Comparison of ENCODE assay signal across 25 cellular contexts in genomic region chr22:50694766-50695420, GRCh38. TPM values are rescaled to one million over a fixed set of nuclear protein-coding genes. Genes with fewer than 3 reads are reported as not detected.
DNase-seq lines count a peak whose midpoint lies in the region; ATAC-seq, FAIRE-seq and TF ChIP-seq lines count a peak whose summit lies in the region.
"Had no signal": no experiment of that assay in that cellular context is flagged by ENCODE, and none has a peak within 500 bp of the region (broad histone marks: within the 10 kb centered on the region; RNA-seq: fewer than 3 reads in every experiment).

No MANE protein-coding gene starts in this region.

- no peak for TF ChIP-seq CTCF in Peyer's patch (IDR thresholded peaks at IDR 0.05)
- no peak for TF ChIP-seq CTCF in bronchial epithelial cell (IDR thresholded peaks at IDR 0.05; ENCODE audit: insufficient read depth, low read length, severe bottlenecking)
- TF ChIP-seq CTCF in omental fat pad (IDR thresholded peaks at IDR 0.05), result no peak

- no peak for TF ChIP-seq POLR2A in Peyer's patch (IDR thresholded peaks at IDR 0.05)

- no peak overlapping the region for H3K4me3 ChIP-seq in Peyer's patch
- H3K4me3 ChIP-seq in bronchial epithelial cell (ENCODE audit: low read depth, low read length), result no peak overlapping the region
- H3K4me3 ChIP-seq: HAP-1, thoracic aorta had no signal

- ATAC-seq in left ventricle myocardium superior (no peak), omental fat pad (ENCODE audit: low FRiP score) (no peak), GM21825 (IDR thresholded peaks at IDR 0.05; ENCODE audit: unreplicated experiment) (no peak)
- ATAC-seq: activated CD4-positive, CD25-positive, alpha-beta regulatory T cell treated with anti-CD3 and anti-CD28 coated beads, Interleukin-2, amount 50 U/mL, for 24 hours; heart right ventricle had no signal

- peak; percentile 55 for FAIRE-seq in bronchial epithelial cell (lab: Jason Lieb, UNC)

- H3K27me3 ChIP-seq in Peyer's patch, result no peaks in the 10 kb centered on the region
- H3K27me3 ChIP-seq in bronchial epithelial cell (ENCODE audit: control insufficient read depth, insufficient read depth, low read length), result no peaks in the 10 kb centered on the region
- H3K27me3 ChIP-seq: heart right ventricle had no signal

- no peaks in the 10 kb centered on the region for H3K9me3 ChIP-seq in Peyer's patch
- H3K9me3 ChIP-seq: HAP-1, thoracic aorta had no signal

- intact Hi-C loops in left ventricle myocardium superior (cut with micrococcal nuclease) (no loop called here), posterior vena cava (cut with DNase I) (loop anchor here in 1 of 2 donors (1.0 kb wide), 1 partner anchor 15 kb away; no protein-coding TSS in a partner anchor)

- H3K4me1 ChIP-seq in Peyer's patch, result peaks cover 0 to 15% (median 0%) of the 10 kb centered on the region in 4 donors
- H3K4me1 ChIP-seq: HAP-1 had no signal

- H3K27ac ChIP-seq in Peyer's patch, result no peak overlapping the region
- H3K27ac ChIP-seq: KMS-11, thoracic aorta had no signal

- peak in 2 of 3 donors; percentile 24 to 34 for DNase-seq in Peyer's patch
- no peak for DNase-seq in bronchial epithelial cell (ENCODE audit: low read depth)
- peak; percentile 15 for DNase-seq in left ventricle myocardium superior
- DNase-seq in posterior vena cava (ENCODE audit: low spot score), result peak; percentile 66
- DNase-seq in omental fat pad (ENCODE audit: low spot score), result no peak
- no peak for DNase-seq in NCI-H1694 treated with DMSO at 0.1 percent for 48 hours (lab: John Stamatoyannopoulos, UW)
- DNase-seq: activated CD4-positive, alpha-beta memory T cell treated with anti-CD3 and anti-CD28 coated beads for 36 hours; activated naive CD4-positive, alpha-beta T cell treated with anti-CD3 and anti-CD28 coated beads for 36 hours; activated T-cell treated with anti-CD3 and anti-CD28 coated beads for 4 hours; amygdala; central memory CD4-positive, alpha-beta T cell; NCI-H1417 treated with DMSO at 0.1 percent for 48 hours; NCI-H82; SHP77 treated with DMSO at 0.1 percent for 48 hours; stimulated activated CD4-positive, alpha-beta T cell treated with anti-CD3 and anti-CD28 coated beads, Interleukin-12 subunit alpha, Interleukin-12 subunit beta, amount 100 ng/mL, for 4 hours; stimulated activated CD4-positive, alpha-beta T cell treated with anti-CD3 and anti-CD28 coated beads, Interleukin-4, amount 100 ng/mL, for 24 hours; stimulated activated naive CD4-positive, alpha-beta T cell had no signal

- H3K36me3 ChIP-seq in Peyer's patch (no peaks in the 10 kb centered on the region), bronchial epithelial cell (ENCODE audit: control insufficient read depth, insufficient read depth, low read length) (no peaks in the 10 kb centered on the region)
- H3K36me3 ChIP-seq: HAP-1, thoracic aorta had no signal

RNA-seq across cellular contexts. Expression of gene SHANK3, which starts 22.3 kb away (rescaled TPM):
- 10 to 100 TPM in 2 of 4 donors, 1 to 10 TPM in 2; 2.8 to 36.3 (median 10.8) TPM for total RNA-seq in Peyer's patch
- 0.79 and 0.90 TPM in 2 replicates for total RNA-seq in bronchial epithelial cell
- 22.9 TPM for total RNA-seq in left ventricle myocardium superior
- total RNA-seq in posterior vena cava, result 10 to 100 TPM; 24.2 to 34.4 TPM
- 10 to 100 TPM in 3 of 4 donors, 1 to 10 TPM in 1; 3.3 to 61.3 (median 19.4) TPM for total RNA-seq in omental fat pad

RNA-seq across cellular contexts. Expression of gene ACR, which starts 43.1 kb away (rescaled TPM):
- total RNA-seq in Peyer's patch, result not detected
- not detected in 2 replicates for total RNA-seq in bronchial epithelial cell
- not detected for total RNA-seq in left ventricle myocardium superior
- total RNA-seq in posterior vena cava, result 1 to 10 TPM in 1 of 2 donors, under 1 TPM in 1; 0.65 to 2.6 TPM
- 1 to 10 TPM in 1 of 4 donors, under 1 TPM in 1, not detected in 2; 0.72 to 1.7 TPM for total RNA-seq in omental fat pad
- total RNA-seq: activated CD4-positive, alpha-beta memory T cell treated with anti-CD3 and anti-CD28 coated beads for 36 hours; activated naive CD4-positive, alpha-beta T cell treated with anti-CD3 and anti-CD28 coated beads for 36 hours; mononuclear cell; renal cortical epithelial cell; thoracic aorta had no signal

Comparison
In these comparisons a context has a peak if more than half of its experiments do, and no peak if none do; other contexts are left out.
1. DNase-seq: peak in Peyer's patch (2 of 3), left ventricle myocardium superior (single experiment) and posterior vena cava (single experiment); none in bronchial epithelial cell (single experiment), omental fat pad (single experiment) and NCI-H1694 treated with DMSO at 0.1 percent for 48 hours (single experiment).